ENCODE assay signal across 21 cellular contexts in genomic region chr3:60424034-60424433, GRCh38.
"Had no signal": no experiment of that assay in that cellular context is flagged by ENCODE, and none has a peak within 500 bp of the region (broad histone marks: within the 10 kb centered on the region; RNA-seq: fewer than 3 reads in every experiment).

No MANE protein-coding gene starts in this region.

- H3K27ac ChIP-seq: RWPE1 had no signal

- H3K27me3 ChIP-seq: MG63 had no signal

- H3K36me3 ChIP-seq: MG63 had no signal

- H3K4me2 ChIP-seq: SK-N-SH had no signal

- DNase-seq: IMR-90, Karpas-422, KG1, MG63, NCI-H1092, NCI-H1105 treated with DMSO at 0.1 percent for 48 hours, NCI-H1417 treated with DMSO at 0.1 percent for 48 hours, NCI-H1694 treated with DMSO at 0.1 percent for 48 hours, NCI-H1930, NCI-H2081, NCI-H2171, NCI-H226, NCI-H446, NCI-H510A treated with DMSO at 0.1 percent for 48 hours, NCI-H526, NCI-H774, PC-3, SHP77, SK-N-SH, SW 1271 had no signal

- H3K9ac ChIP-seq: SK-N-SH had no signal

- H3K4me3 ChIP-seq: MG63 had no signal

- H3K9me3 ChIP-seq: MG63, SK-N-SH had no signal
